In genomic region chr17:17683710-17684365, GRCh38 we compare ENCODE assay signal across 9 cellular contexts. TPM values are rescaled to one million over a fixed set of nuclear protein-coding genes. Genes with fewer than 3 reads are reported as not detected.
DNase-seq lines count a peak whose midpoint lies in the region; ATAC-seq and TF ChIP-seq lines count a peak whose summit lies in the region.
"Had no signal": no experiment of that assay in that cellular context is flagged by ENCODE, and none has a peak within 500 bp of the region (broad histone marks: within the 10 kb centered on the region; RNA-seq: fewer than 3 reads in every experiment).

No MANE protein-coding gene starts in this region.

- intact Hi-C loops in CD14-positive monocyte (cut with micrococcal nuclease), result loop anchor here in 1 of 2 donors (5.0 to 10.0 kb wide), 3 partner anchors 68 to 353 kb away; partner anchors contain the start of genes ATPAF2, GID4 and SREBF1

- peak overlapping the region; percentile 99 for H3K18ac ChIP-seq in neuronal stem cell (ENCODE audit: low read length)

- H4K8ac ChIP-seq in neuronal stem cell (ENCODE audit: low read depth, low read length), result no peak overlapping the region

- H3K79me1 ChIP-seq in neuronal stem cell (ENCODE audit: low read depth, low read length), result peaks cover 19% of the 10 kb centered on the region

- peak overlapping the region in 1 of 2 donors; percentile 90 for H3K4me3 Mint-ChIP-seq in CD14-positive monocyte

- H2BK120ac ChIP-seq in neuronal stem cell (ENCODE audit: low read depth, low read length), result no peak overlapping the region

- peak overlapping the region; percentile 96 for H3K4me2 ChIP-seq in Loucy (ENCODE audit: low read depth, low read length, poor library complexity, severe bottlenecking)
- H3K4me2 ChIP-seq in neuronal stem cell (ENCODE audit: insufficient read depth, low read length, poor library complexity, severe bottlenecking), result peak overlapping the region; percentile 71

- H2AK5ac ChIP-seq in neuronal stem cell (ENCODE audit: low read depth, low read length), result peak overlapping the region; percentile 95

- H3K4me3 ChIP-seq in Loucy (ENCODE audit: low read length, poor library complexity, severe bottlenecking) (peak overlapping the region; percentile 90), duodenal mucosa (ENCODE audit: low read depth in 1 of 2, low read length in 2 of 2) (peak overlapping the region in 1 of 2 donors; percentile 78), neuronal stem cell (ENCODE audit: low read length in 2 of 2) (peak overlapping the region in 1 of 2 donors; percentile 84)

- peaks cover 14 to 19% of the 10 kb centered on the region in 2 donors for H3K36me3 Mint-ChIP-seq in CD14-positive monocyte

- H3K4me1 Mint-ChIP-seq in CD14-positive monocyte, result peaks cover 35% of the 10 kb centered on the region

- H4K91ac ChIP-seq in neuronal stem cell (ENCODE audit: low read depth, low read length, poor library complexity), result no peak overlapping the region

- no peak overlapping the region for H3K14ac ChIP-seq in neuronal stem cell (ENCODE audit: low read length)

- no peak overlapping the region for H3K27ac ChIP-seq in duodenal mucosa (ENCODE audit: low read depth, low read length)
- H3K27ac ChIP-seq in neuronal stem cell (replicated peaks; ENCODE audit: low read length), result peak overlapping the region; percentile 74

- no peak overlapping the region for H3K4ac ChIP-seq in neuronal stem cell (ENCODE audit: low read length)

- H2BK5ac ChIP-seq in neuronal stem cell (ENCODE audit: low read length), result peak overlapping the region; percentile 99

- H4K20me1 ChIP-seq in Loucy (ENCODE audit: insufficient read depth, low read length, poor library complexity, severe bottlenecking), result peaks cover 36% of the 10 kb centered on the region

- H3K23ac ChIP-seq in neuronal stem cell (ENCODE audit: low read depth, low read length, poor library complexity), result no peak overlapping the region

- H2BK12ac ChIP-seq in neuronal stem cell (ENCODE audit: low read length), result no peak overlapping the region

- DNase-seq in CD14-positive monocyte (ENCODE audit: low spot score) (no peak), neuronal stem cell (ENCODE audit: low spot score) (no peak), NCI-H1048 (lab: John Stamatoyannopoulos, UW) (no peak)
- DNase-seq: midbrain had no signal

- no peaks in the 10 kb centered on the region for H3F3A ChIP-seq in Loucy (ENCODE audit: low read depth)

- TF ChIP-seq CTCF in CD14-positive monocyte (IDR thresholded peaks at IDR 0.05) (no peak), Loucy (conservative IDR thresholded peaks at IDR 0.05; ENCODE audit: low read length) (no peak)

- ATAC-seq in GM21515 (IDR thresholded peaks at IDR 0.05; ENCODE audit: unreplicated experiment), result no peak
- ATAC-seq in HG03460 (IDR thresholded peaks at IDR 0.05; ENCODE audit: unreplicated experiment), result no peak
- ATAC-seq in HG03039 (IDR thresholded peaks at IDR 0.05; ENCODE audit: unreplicated experiment), result no peak

- no CpG with 5 or more reads among the region's 7 CpGs for WGBS in neuronal stem cell (ENCODE audit: extremely low coverage in 2 of 2, insufficient read length in 2 of 2, insufficient replicate concordance in 1 of 2), 2 donors

- peaks cover 73% of the 10 kb centered on the region for H3K79me2 ChIP-seq in Loucy (ENCODE audit: insufficient read depth, low read length)

- H3K27me3 ChIP-seq in Loucy (ENCODE audit: insufficient read depth, low read length, poor library complexity, severe bottlenecking) (peaks cover 10% of the 10 kb centered on the region), duodenal mucosa (ENCODE audit: control insufficient read depth in 1 of 2, insufficient read depth in 2 of 2, low read length in 2 of 2) (no peaks in the 10 kb centered on the region), neuronal stem cell (ENCODE audit: control insufficient read depth in 3 of 3, insufficient read depth in 3 of 3, low read depth in 1 of 3, low read length in 3 of 3) (peaks cover 0 to 15% (median 0%) of the 10 kb centered on the region in 3 experiments)

- peaks cover 0 to 3% (median 0%) of the 10 kb centered on the region in 7 donors for H3K9me3 Mint-ChIP-seq in CD14-positive monocyte

- peaks cover 39% of the 10 kb centered on the region for H3K4me1 ChIP-seq in Loucy (ENCODE audit: insufficient read depth, low read length, poor library complexity, severe bottlenecking)
- peaks cover 26 to 31% of the 10 kb centered on the region in 2 donors for H3K4me1 ChIP-seq in duodenal mucosa (ENCODE audit: control insufficient read depth in 1 of 2, insufficient read depth in 2 of 2, low read length in 2 of 2)
- H3K4me1 ChIP-seq in neuronal stem cell (ENCODE audit: control insufficient read depth in 2 of 2, insufficient read depth in 1 of 2, low read depth in 1 of 2, low read length in 2 of 2), result peaks cover 35 to 39% of the 10 kb centered on the region in 2 donors

- peak overlapping the region; percentile 60 to 95 (median 92) for H3K27ac Mint-ChIP-seq in CD14-positive monocyte

- peak overlapping the region; percentile 89 for H2BK15ac ChIP-seq in neuronal stem cell (ENCODE audit: low read length)

- no peaks in the 10 kb centered on the region for H3K9me2 ChIP-seq in Loucy (replicated peaks; ENCODE audit: low read depth, low read length)

- H2AFZ ChIP-seq in Loucy (ENCODE audit: low read length) (no peak overlapping the region), neuronal stem cell (ENCODE audit: low read length) (no peak overlapping the region)

- H3K9ac ChIP-seq in Loucy (ENCODE audit: low read depth, low read length, poor library complexity, severe bottlenecking), result peak overlapping the region; percentile 97
- H3K9ac ChIP-seq in duodenal mucosa (ENCODE audit: low read depth in 1 of 2, low read length in 2 of 2), result peak overlapping the region; percentile 64 to 81
- peak overlapping the region; percentile 74 for H3K9ac ChIP-seq in neuronal stem cell (ENCODE audit: low read depth, low read length, poor library complexity)

- peaks cover 2 to 8% (median 7%) of the 10 kb centered on the region in 3 donors for H3K27me3 Mint-ChIP-seq in CD14-positive monocyte (ENCODE audit: low read depth in 3 of 3)

- no peaks in the 10 kb centered on the region for H3K9me3 ChIP-seq in Loucy (ENCODE audit: insufficient read depth, low read depth, low read length)
- no peaks in the 10 kb centered on the region for H3K9me3 ChIP-seq in duodenal mucosa (ENCODE audit: control insufficient read depth in 1 of 2, low read length in 2 of 2)
- H3K9me3 ChIP-seq in neuronal stem cell (replicated peaks in 1 of 2; ENCODE audit: control insufficient read depth in 2 of 2, insufficient read depth in 1 of 2, low read depth in 1 of 2, low read length in 2 of 2), result no peaks in the 10 kb centered on the region

- H3K36me3 ChIP-seq in Loucy (ENCODE audit: insufficient read depth, low read length) (no peaks in the 10 kb centered on the region), duodenal mucosa (ENCODE audit: control insufficient read depth in 1 of 2, insufficient read depth in 2 of 2, low read length in 2 of 2) (no peaks in the 10 kb centered on the region), neuronal stem cell (replicated peaks in 1 of 2; ENCODE audit: control insufficient read depth in 2 of 2, insufficient read depth in 2 of 2, low read length in 2 of 2) (peaks cover 0 to 13% of the 10 kb centered on the region in 2 donors)

RNA-seq across cellular contexts. Expression of gene RAI1, which starts 2.6 kb away (rescaled TPM):
- 1 to 10 TPM in 1 of 2 donors, under 1 TPM in 1; 0.89 to 1.5 TPM for polyA plus RNA-seq in CD14-positive monocyte
- 15.1 TPM for polyA plus RNA-seq in neuronal stem cell (2013, experiment 1 of 2)
- 16.0 TPM for polyA plus RNA-seq in neuronal stem cell (2013, experiment 2 of 2)
